ENCODE assay signal across 8 cellular contexts in genomic region chrX:48737940-48738339, GRCh38. TPM values are rescaled to one million over a fixed set of nuclear protein-coding genes. Genes with fewer than 3 reads are reported as not detected.
DNase-seq lines count a peak whose midpoint lies in the region; ATAC-seq, FAIRE-seq and TF ChIP-seq lines count a peak whose summit lies in the region.

No MANE protein-coding gene starts in this region.

- TF ChIP-seq EP300 in esophagus muscularis mucosa (IDR thresholded peaks at IDR 0.05), result no peak

- BruUV-seq in Panc1 (replicated peaks; lab: Mats Ljungman, UMichigan), result no TSS peak

- no peak for TF ChIP-seq CTCF in Panc1 (IDR thresholded peaks at IDR 0.05)
- TF ChIP-seq CTCF in esophagus muscularis mucosa (IDR thresholded peaks at IDR 0.05), result no peak
- no peak for TF ChIP-seq CTCF in prostate gland (IDR thresholded peaks at IDR 0.05)
- no peak for TF ChIP-seq CTCF in D721Med (IDR thresholded peaks at IDR 0.05; ENCODE audit: insufficient read depth, missing control alignments)

- H3K27me3 ChIP-seq in Panc1 (ENCODE audit: control insufficient read depth, insufficient read depth, low read length) (no peaks in the 10 kb centered on the region), esophagus muscularis mucosa (no peaks in the 10 kb centered on the region), prostate gland (replicated peaks; ENCODE audit: insufficient read depth) (no peaks in the 10 kb centered on the region)

- POLR2A ChIA-PET in Panc1 (lab: Charles Lee), result no interaction called here

- intact Hi-C loops in Panc1 (cut with micrococcal nuclease; ENCODE audit: unreplicated experiment), result no loop called here
- intact Hi-C loops in esophagus muscularis mucosa (cut with DNase I), result loop anchor here (2.0 kb wide), 1 partner anchor 65 kb away; the partner anchor contains the start of gene HDAC6
- intact Hi-C loops in prostate gland (cut with DNase I), result loop anchor here (2.0 kb wide), 2 partner anchors 41 to 63 kb away; partner anchors contain the start of gene SUV39H1

- DNase-seq in Panc1 (ENCODE audit: low read depth, low spot score) (no peak), esophagus muscularis mucosa (ENCODE audit: extremely low spot score) (no peak), prostate gland (ENCODE audit: low spot score) (no peak), NCI-H1436 (lab: John Stamatoyannopoulos, UW) (no peak), D721Med (ENCODE audit: insufficient read length, low spot score) (no peak), OCI-M2 (lab: John Stamatoyannopoulos, UW; ENCODE audit: unreplicated experiment) (no peak)

- H3K9me3 ChIP-seq in Panc1 (ENCODE audit: control insufficient read depth, insufficient read depth, low read depth, low read length), result no peaks in the 10 kb centered on the region
- no peaks in the 10 kb centered on the region for H3K9me3 ChIP-seq in esophagus muscularis mucosa
- no peaks in the 10 kb centered on the region for H3K9me3 ChIP-seq in prostate gland

- H3K27ac ChIP-seq in Panc1 (ENCODE audit: low read length) (peak overlapping the region; percentile 95), esophagus muscularis mucosa (replicated peaks in 1 of 4) (peak overlapping the region; percentile 77 to 90 (median 85)), prostate gland (peak overlapping the region; percentile 84 to 86)

- ATAC-seq in Panc1, result no peak; the same call in 1 of the 2 replicates
- ATAC-seq in HG02571 (IDR thresholded peaks at IDR 0.05; ENCODE audit: unreplicated experiment), result no peak

- CTCF ChIA-PET in Panc1 (lab: Charles Lee), result interaction anchor here (0.6 kb wide), 1 partner anchor 418 kb away, joined by 3 read pairs; no protein-coding TSS in a partner anchor

- peaks cover 4% of the 10 kb centered on the region for H3K4me1 ChIP-seq in Panc1 (ENCODE audit: control insufficient read depth, insufficient read depth, low read length)
- H3K4me1 ChIP-seq in esophagus muscularis mucosa, result peaks cover 0 to 7% (median 4%) of the 10 kb centered on the region in 4 donors
- no peaks in the 10 kb centered on the region for H3K4me1 ChIP-seq in prostate gland (replicated peaks)

- in situ Hi-C loops in Panc1 (cut with HindIII; ENCODE audit: low pct_unique_long_range_greater_than_20kb, low sequenced_read_pairs), result no loop called here

- no peak for FAIRE-seq in D721Med (lab: Jason Lieb, UNC)

- WGBS in esophagus muscularis mucosa, result 58% methylated on average over 7 of the region's 7 CpGs
- 54% methylated on average over 5 of the region's 7 CpGs for WGBS in prostate gland

- H3K4me3 ChIP-seq in GM08714 (ENCODE audit: low read length) (peak overlapping the region; percentile 78), Panc1 (ENCODE audit: low read depth in 2 of 2, low read length in 2 of 2) (peak overlapping the region; percentile 58 to 74), esophagus muscularis mucosa (peak overlapping the region; percentile 57 to 77 (median 58)), prostate gland (peak overlapping the region; percentile 41 to 47)

- no peak for TF ChIP-seq POLR2A in esophagus muscularis mucosa (IDR thresholded peaks at IDR 0.05; ENCODE audit: low read depth)
- no peak for TF ChIP-seq POLR2A in prostate gland (IDR thresholded peaks at IDR 0.05)

- H3K36me3 ChIP-seq in Panc1 (ENCODE audit: control insufficient read depth, insufficient read depth, low read length), result no peaks in the 10 kb centered on the region
- no peaks in the 10 kb centered on the region for H3K36me3 ChIP-seq in esophagus muscularis mucosa
- no peaks in the 10 kb centered on the region for H3K36me3 ChIP-seq in prostate gland

RNA-seq across cellular contexts. Expression of gene GLOD5, which starts 23.6 kb away (rescaled TPM):
- total RNA-seq in Panc1 (2021; ENCODE audit: unreplicated experiment) (not detected), esophagus muscularis mucosa (not detected), prostate gland (under 1 TPM in 1 of 2 donors, not detected in 1; 0.41 TPM)
- not detected for polyA plus RNA-seq in Panc1 (2012; ENCODE audit: insufficient read length)

RNA-seq across cellular contexts. Expression of gene SUV39H1, which starts 41.4 kb away (rescaled TPM):
- total RNA-seq in Panc1 (2021; ENCODE audit: unreplicated experiment) (25.6 TPM), esophagus muscularis mucosa (1 to 10 TPM; 2.5 to 4.5 (median 4.3) TPM), prostate gland (1 to 10 TPM; 7.4 to 9.1 TPM)
- 14.3 TPM for polyA plus RNA-seq in Panc1 (2012; ENCODE audit: insufficient read length)

RNA-seq across cellular contexts. Expression of gene GATA1, which starts 48.5 kb away (rescaled TPM):
- total RNA-seq in Panc1 (2021; ENCODE audit: unreplicated experiment) (0.23 TPM), esophagus muscularis mucosa (under 1 TPM in 1 of 4 donors, not detected in 3; 0.50 TPM), prostate gland (not detected)
- polyA plus RNA-seq in Panc1 (2012; ENCODE audit: insufficient read length), result not detected

RNA-seq across cellular contexts. Expression of gene WAS, which starts 54.3 kb away (rescaled TPM):
- total RNA-seq in Panc1 (2021; ENCODE audit: unreplicated experiment) (0.82 TPM), esophagus muscularis mucosa (1 to 10 TPM; 3.2 to 9.9 (median 7.5) TPM), prostate gland (10 to 100 TPM in 1 of 2 donors, 1 to 10 TPM in 1; 2.5 to 10.5 TPM)
- polyA plus RNA-seq in Panc1 (2012; ENCODE audit: insufficient read length), result 1.3 TPM
